In genomic region chr9:72476617-72477375, GRCh38 we compare ENCODE assay signal across 8 cellular contexts. TPM values are rescaled to one million over a fixed set of nuclear protein-coding genes. Genes with fewer than 3 reads are reported as not detected.
DNase-seq lines count a peak whose midpoint lies in the region; ATAC-seq, FAIRE-seq and TF ChIP-seq lines count a peak whose summit lies in the region.

No MANE protein-coding gene starts in this region.

- no peak overlapping the region for H3K56ac ChIP-seq in H1 (replicated peaks; ENCODE audit: insufficient read length, low read depth, low read length)

- POLR2A ChIA-PET in H1 (lab: Charles Lee; ENCODE audit: partially characterized antibody), result no interaction called here

- H2BK120ac ChIP-seq in H1 (replicated peaks; ENCODE audit: low read depth, low read length), result no peak overlapping the region

- H3K4me3 Mint-ChIP-seq in T-helper 1 cell treated with Interleukin-12 subunit alpha and Interleukin-12 subunit beta and Interleukin-4 antibody, amounts not matched to agents 30 μg/mL and 1 μg/mL, for 36 hours, result no peak overlapping the region

- H4K8ac ChIP-seq in H1 (ENCODE audit: extremely low read depth, insufficient read depth, low read length), result no peak overlapping the region

- no peak for TF ChIP-seq EP300 in H1 (IDR thresholded peaks at IDR 0.05; ENCODE audit: borderline replicate concordance in 1 of 2, low read depth in 2 of 2, low read length in 2 of 2)

- no peak overlapping the region for H3K14ac ChIP-seq in H1 (ENCODE audit: insufficient read length)

- H4K20me1 ChIP-seq in H1 (replicated peaks in 1 of 2; ENCODE audit: control insufficient read depth in 1 of 2, insufficient read depth in 2 of 2, low read length in 2 of 2), result no peaks in the 10 kb centered on the region

- no peak overlapping the region for H3K9ac ChIP-seq in H1 (replicated peaks in 1 of 4; ENCODE audit: extremely low read depth in 1 of 4, low read depth in 3 of 4, low read length in 3 of 4)

- no peak for ATAC-seq in HG02798 (IDR thresholded peaks at IDR 0.05; ENCODE audit: poor library complexity, unreplicated experiment)

- TF ChIP-seq CTCF in H1 (IDR thresholded peaks at IDR 0.05; ENCODE audit: control extremely low read depth in 1 of 3, insufficient read depth in 1 of 3, low read depth in 1 of 3, low read length in 3 of 3), result no peak

- no peak overlapping the region for H3K4me3 ChIP-seq in H1 (ENCODE audit: extremely low read depth in 1 of 4, insufficient read depth in 2 of 4, low read depth in 3 of 4, low read length in 4 of 4)

- CTCF ChIA-PET in H1 (lab: Charles Lee; ENCODE audit: partially characterized antibody), result interaction anchor here (0.8 to 1.8 kb wide), 3 partner anchors 8 to 346 kb away, joined by 3 to 4 read pairs (median 4); no protein-coding TSS in a partner anchor

- no peak overlapping the region for H2BK20ac ChIP-seq in H1 (ENCODE audit: low read length)

- H2BK5ac ChIP-seq in H1 (ENCODE audit: low read depth, low read length), result no peak overlapping the region

- no peak overlapping the region for H2BK12ac ChIP-seq in H1 (ENCODE audit: low read depth, low read length)

- no peaks in the 10 kb centered on the region for H3K23me2 ChIP-seq in H1 (ENCODE audit: low read depth, low read length)

- no peak overlapping the region for H3K18ac ChIP-seq in H1 (ENCODE audit: extremely low read depth, low read length)

- no peak overlapping the region for H3K4me2 ChIP-seq in H1 (ENCODE audit: insufficient read depth in 1 of 2, low read depth in 2 of 2, low read length in 2 of 2)

- WGBS in H1 (ENCODE audit: extremely low coverage in 1 of 2, insufficient coverage in 1 of 2, insufficient read length in 1 of 2, insufficient replicate concordance in 2 of 2, low coverage in 1 of 2, low lambda C conversion rate in 2 of 2, missing lambda C conversion rate in 1 of 2), 2 experiments, result 92% methylated on average over 2 of the region's 2 CpGs; no CpG with 5 or more reads in 1 of the 2 experiments

- no peak for FAIRE-seq in H1 (lab: Jason Lieb, UNC)

- H3K27me3 Mint-ChIP-seq in T-helper 1 cell treated with Interleukin-12 subunit alpha and Interleukin-12 subunit beta and Interleukin-4 antibody, amounts not matched to agents 30 μg/mL and 1 μg/mL, for 36 hours (ENCODE audit: low read depth), result no peaks in the 10 kb centered on the region

- no peaks in the 10 kb centered on the region for H3K79me1 ChIP-seq in H1 (ENCODE audit: low read depth, low read length)

- no peak for TF ChIP-seq POLR2A in H1 (IDR thresholded peaks at IDR 0.05; ENCODE audit: control extremely low read depth in 1 of 2, low read depth in 2 of 2, low read length in 2 of 2)

- no peak overlapping the region for H3K27ac ChIP-seq in H1 (ENCODE audit: low read depth, low read length)

- peak overlapping the region; percentile 56 for H3K27ac Mint-ChIP-seq in T-helper 1 cell treated with Interleukin-12 subunit alpha and Interleukin-12 subunit beta and Interleukin-4 antibody, amounts not matched to agents 30 μg/mL and 1 μg/mL, for 36 hours

- H3K4me1 Mint-ChIP-seq in T-helper 1 cell treated with Interleukin-12 subunit alpha and Interleukin-12 subunit beta and Interleukin-4 antibody, amounts not matched to agents 30 μg/mL and 1 μg/mL, for 36 hours (ENCODE audit: low read depth), result peaks cover 39% of the 10 kb centered on the region

- H2AK5ac ChIP-seq in H1 (ENCODE audit: low read depth, low read length), result no peak overlapping the region

- no peak for TF ChIP-seq RAD21 in H1 (IDR thresholded peaks at IDR 0.05 in 1 of 2, conservative IDR thresholded peaks at IDR 0.05 in 1 of 2; ENCODE audit: low read depth in 2 of 2, low read length in 2 of 2)

- peaks cover 0 to 6% of the 10 kb centered on the region in 2 experiments; a peak in 1 of 4 replicates for H3K9me3 ChIP-seq in H1 (ENCODE audit: insufficient read depth in 2 of 2, low read depth in 1 of 2, low read length in 1 of 2)

- H3K23ac ChIP-seq in H1 (ENCODE audit: insufficient read length), result no peak overlapping the region

- peaks cover 16% of the 10 kb centered on the region for H3K9me3 Mint-ChIP-seq in T-helper 1 cell treated with Interleukin-12 subunit alpha and Interleukin-12 subunit beta and Interleukin-4 antibody, amounts not matched to agents 30 μg/mL and 1 μg/mL, for 36 hours

- no peaks in the 10 kb centered on the region for H3K36me3 ChIP-seq in H1 (ENCODE audit: control insufficient read depth in 2 of 4, insufficient read depth in 4 of 4, low read length in 3 of 4)

- H4K91ac ChIP-seq in H1 (replicated peaks; ENCODE audit: insufficient read length, low read length), result no peak overlapping the region

- no peak overlapping the region for H2BK15ac ChIP-seq in H1 (ENCODE audit: low read length)

- no peaks in the 10 kb centered on the region for H3K79me2 ChIP-seq in H1 (ENCODE audit: control insufficient read depth in 1 of 2, insufficient read depth in 2 of 2, low read length in 2 of 2)

- no peak overlapping the region for H2AFZ ChIP-seq in H1 (ENCODE audit: low read length)

- peaks cover 3% of the 10 kb centered on the region for H3K36me3 Mint-ChIP-seq in T-helper 1 cell treated with Interleukin-12 subunit alpha and Interleukin-12 subunit beta and Interleukin-4 antibody, amounts not matched to agents 30 μg/mL and 1 μg/mL, for 36 hours (ENCODE audit: low read depth)

- H3K27me3 ChIP-seq in H1 (replicated peaks in 1 of 4; ENCODE audit: control insufficient read depth in 3 of 4, extremely low read depth in 1 of 4, insufficient read depth in 3 of 4, low read length in 3 of 4), result no peaks in the 10 kb centered on the region

- peaks cover 0 to 2% (median 0%) of the 10 kb centered on the region in 4 experiments; a peak in 2 of 7 replicates for H3K4me1 ChIP-seq in H1 (replicated peaks in 1 of 4; ENCODE audit: control insufficient read depth in 3 of 4, insufficient read depth in 4 of 4, low read length in 3 of 4)

- DNase-seq in H4 (ENCODE audit: low spot score) (peak; percentile 77), H1 (ENCODE audit: low read depth in 1 of 2, low spot score in 2 of 2) (peak in 1 of 2 experiments; percentile 31), NCI-H1092 (lab: John Stamatoyannopoulos, UW) (no peak), amniotic stem cell (lab: John Stamatoyannopoulos, UW) (no peak), hypothalamus (lab: John Stamatoyannopoulos, UW) (no peak)
- peak; percentile 13 to 19 for DNase-seq in stimulated activated CD4-positive, alpha-beta T cell treated with anti-CD3 and anti-CD28 coated beads, Interleukin-2, amount 100 ng/mL, for 48 hours

- H3K4ac ChIP-seq in H1 (replicated peaks; ENCODE audit: insufficient read length, low read depth, low read length), result no peak overlapping the region

- no peak overlapping the region for H4K5ac ChIP-seq in H1 (ENCODE audit: insufficient read length, low read depth, low read length)

TF ChIP-seq in H1, 55 proteins besides CTCF, POLR2A, EP300 and RAD21:
- TF ChIP-seq NRF1 (IDR thresholded peaks at IDR 0.05; ENCODE audit: low read depth, low read length) (no peak), JUND (IDR thresholded peaks at IDR 0.05; ENCODE audit: low read length) (peak; percentile 52; the same call in 1 of the 2 replicates)

RNA-seq across cellular contexts. Expression of gene TMC1, which starts 44.6 kb away (rescaled TPM):
- not detected in 2 replicates for total RNA-seq in H4 (2014; rRNA removed; shearing (Covaris generic))
- total RNA-seq in H1 (2021; fragmentation: NEBNext Ultra II Directional; extraction: Animal tissue kit (Norgen Biotek cat#: 25700)), result 0.82 and 0.95 TPM in 2 replicates
- polyA plus RNA-seq in H1 (2011; rRNA removed), result 0.55 and 0.98 TPM in 2 replicates
- polyA plus RNA-seq in H1 (2011; cell fraction: cytosol; rRNA removed), result 1.0 TPM
- polyA plus RNA-seq in H1 (2011; cell fraction: nucleus; rRNA removed), result 0.53 TPM
- polyA plus RNA-seq in H1 (2012, experiment 1 of 2), result 0.46 to 1.1 TPM (median 0.87 TPM) in 4 replicates
- polyA plus RNA-seq in H1 (2012, experiment 2 of 2), result 0.07 TPM
- polyA plus RNA-seq in H1 (2013, experiment 1 of 2), result 1.1 TPM
- polyA plus RNA-seq in H1 (2013, experiment 2 of 2), result 1.2 TPM
- polyA minus RNA-seq in H1 (2011; rRNA and poly(A)+ RNA removed), result 3.3 and 3.9 TPM in 2 replicates
- 0.66 TPM for polyA minus RNA-seq in H1 (2011; cell fraction: cytosol; rRNA and poly(A)+ RNA removed)
- polyA minus RNA-seq in H1 (2011; cell fraction: nucleus; rRNA and poly(A)+ RNA removed), result 2.2 TPM

Comparison
In these comparisons a context has a peak if more than half of its experiments do, and no peak if none do; other contexts are left out.
1. DNase-seq: peak in H4 (single experiment) and stimulated activated CD4-positive, alpha-beta T cell treated with anti-CD3 and anti-CD28 coated beads, Interleukin-2, amount 100 ng/mL, for 48 hours (2 of 2); none in NCI-H1092 (single experiment), amniotic stem cell (single experiment) and hypothalamus (0 of 51).